In genomic region chr13:113425931-113426590, GRCh38 we compare ENCODE assay signal across 29 cellular contexts. TPM values are rescaled to one million over a fixed set of nuclear protein-coding genes. Genes with fewer than 3 reads are reported as not detected.
A peak's percentile ranks its signal among the peaks of the same experiment; 100 is the strongest.
DNase-seq lines count a peak whose midpoint lies in the region; ATAC-seq and TF ChIP-seq lines count a peak whose summit lies in the region.
"Had no signal": no experiment of that assay in that cellular context is flagged by ENCODE, and none has a peak within 500 bp of the region (broad histone marks: within the 10 kb centered on the region; RNA-seq: fewer than 3 reads in every experiment).

No MANE protein-coding gene starts in this region.

- H3K27ac ChIP-seq in left ventricle myocardium inferior (replicated peaks): peak overlapping the region; percentile 56
- H3K27ac ChIP-seq in testis: no peak overlapping the region
- H3K27ac ChIP-seq: A549, GM23248, parathyroid adenoma, thoracic aorta, uterus had no signal

- peaks cover 77% of the 10 kb centered on the region for H3K36me3 ChIP-seq in left ventricle myocardium inferior
- H3K36me3 ChIP-seq in testis (ENCODE audit: low read depth, missing control alignments): no peaks in the 10 kb centered on the region
- H3K36me3 ChIP-seq: thoracic aorta, uterus had no signal

- H3K27me3 ChIP-seq in left ventricle myocardium inferior (ENCODE audit: low read depth) (no peaks in the 10 kb centered on the region), testis (no peaks in the 10 kb centered on the region)
- H3K27me3 ChIP-seq: uterus had no signal

- H3K9me3 ChIP-seq in left ventricle myocardium inferior (replicated peaks) (no peaks in the 10 kb centered on the region), testis (no peaks in the 10 kb centered on the region)
- H3K9me3 ChIP-seq: A549, thoracic aorta, uterus had no signal

- DNase-seq in left ventricle myocardium inferior: no peak
- DNase-seq in left cardiac atrium: no peak
- peak; percentile 83 for DNase-seq in NB4 (ENCODE audit: low read depth)
- peak; percentile 63 for DNase-seq in fibroblast of gingiva (ENCODE audit: low read depth)
- DNase-seq in testis: peak; percentile 71
- no peak for DNase-seq in GDM1 (lab: John Stamatoyannopoulos, UW)
- no peak for DNase-seq in NCI-H1694 (lab: John Stamatoyannopoulos, UW)
- DNase-seq: activated CD4-positive, alpha-beta T cell treated with anti-CD3 and anti-CD28 coated beads, Interleukin-2, amount 50 U/mL, for 48 hours; activated CD4-positive, CD25-positive, alpha-beta regulatory T cell treated with anti-CD3 and anti-CD28 coated beads, Interleukin-2, amount 50 U/mL, for 72 hours; activated T-cell treated with anti-CD3 and anti-CD28 coated beads, Interleukin-2, amount 50 U/mL, for 72 hours; AML-193; CD4-positive, alpha-beta memory T cell; dermis blood vessel endothelial cell; DND-41; GM23248; Kasumi-1; kidney glomerular epithelial cell; NCI-H1048; NCI-H446 treated with DMSO at 0.1 percent for 48 hours; NCI-H82; stimulated activated CD8-positive, alpha-beta memory T cell treated with anti-CD3 and anti-CD28 coated beads, Interleukin-4, amount 100 ng/mL, for 48 hours; T-helper 17 cell; uterus had no signal

- ATAC-seq in left cardiac atrium (no peak), HG02870 (IDR thresholded peaks at IDR 0.05; ENCODE audit: unreplicated experiment) (no peak)
- ATAC-seq: A549; activated T-cell treated with anti-CD3 and anti-CD28 coated beads, Interleukin-2, amount 50 U/mL, for 72 hours; esophagus mucosa; SK-N-SH treated with all-trans-retinoic acid at 6 μM for 48 hours; T-helper 17 cell had no signal

- WGBS in testis, 2 donors: 80 to 92% methylated on average over 4 to 22 of the region's 23 CpGs

- TF ChIP-seq POLR2A in NB4 (IDR thresholded peaks at IDR 0.05; ENCODE audit: extremely low read depth, insufficient read length) (no peak), testis (IDR thresholded peaks at IDR 0.05) (no peak)

- TF ChIP-seq CTCF in left ventricle myocardium inferior (IDR thresholded peaks at IDR 0.05; ENCODE audit: borderline replicate concordance) (no peak), NB4 (IDR thresholded peaks at IDR 0.05; ENCODE audit: low read depth, low read length) (no peak), testis (IDR thresholded peaks at IDR 0.05) (no peak)

- intact Hi-C loops in left ventricle myocardium inferior (cut with micrococcal nuclease): no loop called here
- intact Hi-C loops in left cardiac atrium (cut with DNase I): no loop called here
- intact Hi-C loops in testis (cut with DNase I; ENCODE audit: low total_unique reads): no loop called here

- H3K4me3 ChIP-seq in left ventricle myocardium inferior: no peak overlapping the region
- no peak overlapping the region for H3K4me3 ChIP-seq in NB4 (ENCODE audit: low read depth, low read length)
- no peak overlapping the region for H3K4me3 ChIP-seq in testis
- H3K4me3 ChIP-seq: A549, GM23248, thoracic aorta, uterus had no signal

- H3K4me1 ChIP-seq in left ventricle myocardium inferior (peaks cover 15% of the 10 kb centered on the region), testis (peaks cover 5% of the 10 kb centered on the region)
- H3K4me1 ChIP-seq: A549, parathyroid adenoma, uterus had no signal

RNA-seq across cellular contexts. Expression of gene ADPRHL1, which starts 27.2 kb away (rescaled TPM):
- total RNA-seq in left ventricle myocardium inferior: 484 TPM
- total RNA-seq in left cardiac atrium: 100 to 1,000 TPM; 241 to 245 TPM
- 1 to 10 TPM; 6.6 to 9.3 TPM for total RNA-seq in testis
- polyA plus RNA-seq in testis (ENCODE audit: insufficient read depth, low read depth, low replicate concordance): 6.2 TPM

Comparison
In these comparisons a context has a peak if more than half of its experiments do, and no peak if none do; other contexts are left out.
1. DNase-seq: peak in NB4 (single experiment), fibroblast of gingiva (single experiment) and testis (single experiment); none in left ventricle myocardium inferior (single experiment), left cardiac atrium (single experiment), GDM1 (single experiment) and NCI-H1694 (single experiment).
2. RNA of gene ADPRHL1, which starts 27.2 kb away (total RNA-seq): 484 TPM in left ventricle myocardium inferior (single experiment) and 241 to 245 TPM in left cardiac atrium; 6.6 to 9.3 TPM in testis; every median in the first group is over 10 times any median in the second.